Comparison of ENCODE assay signal across 27 cellular contexts in the genomic region with DNA sequence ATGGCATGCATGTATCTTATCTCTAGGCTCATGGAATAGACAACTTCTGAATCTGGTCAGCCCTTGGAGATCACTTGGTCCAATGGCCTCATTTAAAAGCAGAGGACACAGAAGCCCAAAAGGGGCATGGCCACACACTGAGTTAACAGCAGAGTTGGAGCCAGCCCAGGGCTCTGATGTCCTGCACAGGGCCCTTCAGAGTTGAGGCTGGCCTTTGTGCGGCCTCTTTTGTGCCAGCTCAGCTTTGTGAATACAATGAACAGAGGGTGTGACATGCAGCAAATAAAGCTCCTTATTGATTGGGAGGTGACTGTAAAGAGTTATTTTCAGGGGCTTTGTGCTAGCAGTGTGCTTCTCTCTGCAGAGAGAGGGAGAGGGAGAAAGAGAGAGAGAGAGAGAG.
DNase-seq lines count a peak whose midpoint lies in the region; ATAC-seq and TF ChIP-seq lines count a peak whose summit lies in the region.
"Had no signal": no experiment of that assay in that cellular context is flagged by ENCODE, and none has a peak within 500 bp of the region (broad histone marks: within the 10 kb centered on the region; RNA-seq: fewer than 3 reads in every experiment).

No MANE protein-coding gene starts in this region.

- H3K27me3 Mint-ChIP-seq in progenitor cell of endocrine pancreas (peaks cover 2% of the 10 kb centered on the region), mesothelial cell of epicardium (ENCODE audit: low read depth) (no peaks in the 10 kb centered on the region)
- H3K27me3 Mint-ChIP-seq: B cell; stimulated activated naive CD8-positive, alpha-beta T cell treated with anti-CD3 and anti-CD28 coated beads, Interleukin-15, Interleukin-2, amounts not matched to agents 100 ng/mL and 50 ng/mL, for 24 hours had no signal

- peak overlapping the region; percentile 82 for H3K27ac ChIP-seq in angular gyrus (ENCODE audit: low read depth, low read length)
- no peak overlapping the region for H3K27ac ChIP-seq in coronary artery
- H3K27ac ChIP-seq: prostate gland, upper lobe of right lung had no signal

- DNase-seq in Ammon's horn (ENCODE audit: low spot score) (peak; percentile 90), hypothalamus (lab: John Stamatoyannopoulos, UW) (peak in 44 of 51 donors; percentile 9 to 92 (median 67)), progenitor cell of endocrine pancreas (ENCODE audit: low spot score, unreplicated experiment) (peak; percentile 17), glomerular visceral epithelial cell (ENCODE audit: extremely low spot score) (no peak), mesothelial cell of epicardium (ENCODE audit: low spot score in 2 of 2, unreplicated experiment in 2 of 2) (no peak), coronary artery (ENCODE audit: low spot score) (no peak)
- DNase-seq: activated CD4-positive, CD25-positive, alpha-beta regulatory T cell; activated CD8-positive, alpha-beta T cell treated with anti-CD3 and anti-CD28 coated beads for 36 hours; activated naive CD4-positive, alpha-beta T cell; amniotic stem cell; COR-L47; islet precursor cell; KG1; naive thymus-derived CD4-positive, alpha-beta T cell; NCI-H1930; NCI-H510A; RPMI8226; stimulated activated CD4-positive, alpha-beta T cell treated with anti-CD3 and anti-CD28 coated beads, Interleukin-2, amount 100 ng/mL, for 48 hours; T1000; upper lobe of right lung had no signal

- H3K4me1 Mint-ChIP-seq in progenitor cell of endocrine pancreas (ENCODE audit: low read depth) = peaks cover 28% of the 10 kb centered on the region
- no peaks in the 10 kb centered on the region for H3K4me1 Mint-ChIP-seq in mesothelial cell of epicardium
- H3K4me1 Mint-ChIP-seq: B cell; naive thymus-derived CD4-positive, alpha-beta T cell had no signal

- H3K36me3 Mint-ChIP-seq in progenitor cell of endocrine pancreas (ENCODE audit: insufficient read depth) (no peaks in the 10 kb centered on the region), mesothelial cell of epicardium (no peaks in the 10 kb centered on the region)
- H3K36me3 Mint-ChIP-seq: naive thymus-derived CD4-positive, alpha-beta T cell had no signal

- H3K27ac Mint-ChIP-seq in progenitor cell of endocrine pancreas = peak overlapping the region; percentile 31
- no peak overlapping the region for H3K27ac Mint-ChIP-seq in mesothelial cell of epicardium
- H3K27ac Mint-ChIP-seq: activated CD8-positive, alpha-beta T cell treated with anti-CD3 and anti-CD28 coated beads for 36 hours; B cell; naive thymus-derived CD4-positive, alpha-beta T cell; stimulated activated naive CD8-positive, alpha-beta T cell treated with anti-CD3 and anti-CD28 coated beads, Interleukin-15, Interleukin-2, amounts not matched to agents 100 ng/mL and 50 ng/mL, for 24 hours had no signal

- ATAC-seq in HG03460 (IDR thresholded peaks at IDR 0.05; ENCODE audit: unreplicated experiment) = no peak
- ATAC-seq: activated CD8-positive, alpha-beta T cell treated with anti-CD3 and anti-CD28 coated beads for 36 hours; naive thymus-derived CD4-positive, alpha-beta T cell; upper lobe of right lung had no signal

- no peak overlapping the region for H3K4me3 ChIP-seq in coronary artery
- H3K4me3 ChIP-seq: lung, prostate gland, smooth muscle cell, upper lobe of right lung had no signal

- H3K9me3 Mint-ChIP-seq in progenitor cell of endocrine pancreas (ENCODE audit: low read depth) = no peaks in the 10 kb centered on the region
- H3K9me3 Mint-ChIP-seq in mesothelial cell of epicardium = peaks cover 6% of the 10 kb centered on the region
- H3K9me3 Mint-ChIP-seq: activated CD8-positive, alpha-beta T cell treated with anti-CD3 and anti-CD28 coated beads for 36 hours had no signal

- H3K4me3 Mint-ChIP-seq in progenitor cell of endocrine pancreas (ENCODE audit: low read depth) (no peak overlapping the region), mesothelial cell of epicardium (no peak overlapping the region)
- H3K4me3 Mint-ChIP-seq: activated CD8-positive, alpha-beta T cell treated with anti-CD3 and anti-CD28 coated beads for 36 hours; B cell; naive thymus-derived CD4-positive, alpha-beta T cell; stimulated activated naive CD8-positive, alpha-beta T cell treated with anti-CD3 and anti-CD28 coated beads, Interleukin-15, Interleukin-2, amounts not matched to agents 100 ng/mL and 50 ng/mL, for 24 hours had no signal

- no peak for TF ChIP-seq CTCF in progenitor cell of endocrine pancreas (IDR thresholded peaks at IDR 0.05; ENCODE audit: unreplicated experiment)
- no peak for TF ChIP-seq CTCF in mesothelial cell of epicardium (IDR thresholded peaks at IDR 0.05; ENCODE audit: unreplicated experiment)
- TF ChIP-seq CTCF in coronary artery (IDR thresholded peaks at IDR 0.05) = no peak

Comparison
In these comparisons a context has a peak if more than half of its experiments do, and no peak if none do; other contexts are left out.
1. DNase-seq: peak in Ammon's horn (single experiment), hypothalamus (44 of 51) and progenitor cell of endocrine pancreas (single experiment); none in glomerular visceral epithelial cell (single experiment), mesothelial cell of epicardium (0 of 2) and coronary artery (single experiment).